ENCODE assay signal across 13 cellular contexts in genomic region chr1:168689726-168690602, GRCh38.
DNase-seq lines count a peak whose midpoint lies in the region; TF ChIP-seq lines count a peak whose summit lies in the region.
"Had no signal": no experiment of that assay in that cellular context is flagged by ENCODE, and none has a peak within 500 bp of the region (broad histone marks: within the 10 kb centered on the region; RNA-seq: fewer than 3 reads in every experiment).

No MANE protein-coding gene starts in this region.

- no peaks in the 10 kb centered on the region for H3K27me3 ChIP-seq in muscle layer of colon (ENCODE audit: control insufficient read depth in 1 of 2, insufficient read depth in 2 of 2, low read length in 2 of 2)

- TF ChIP-seq CTCF in AG10803 (conservative IDR thresholded peaks at IDR 0.05; ENCODE audit: low read length), result no peak
- TF ChIP-seq CTCF in fibroblast of pulmonary artery (IDR thresholded peaks at IDR 0.05; ENCODE audit: low read length, missing control alignments), result no peak

- peak overlapping the region; percentile 27 for H3K27ac ChIP-seq in muscle layer of colon (ENCODE audit: low read depth, low read length)
- H3K27ac ChIP-seq: WERI-Rb-1 had no signal

- peaks cover 56% of the 10 kb centered on the region for H3K4me1 ChIP-seq in muscle layer of colon (ENCODE audit: insufficient read depth, low read length)

- DNase-seq in AG10803 (ENCODE audit: low read depth) (peak; percentile 40), NCI-H187 treated with DMSO at 0.1 percent for 48 hours (lab: John Stamatoyannopoulos, UW) (peak; percentile 72), fibroblast of pulmonary artery (ENCODE audit: low read depth) (peak; percentile 30), epidermal melanocyte (ENCODE audit: insufficient read length, low spot score) (no peak), T-helper 2 cell (no peak), hepatic stellate cell (ENCODE audit: low spot score) (no peak), NCI-H774 (lab: John Stamatoyannopoulos, UW) (no peak)
- DNase-seq: activated CD8-positive, alpha-beta memory T cell treated with anti-CD3 and anti-CD28 coated beads, Interleukin-2, amount 50 U/mL, for 48 hours; amygdala; naive B cell; SHP77 treated with DMSO at 0.1 percent for 48 hours; WERI-Rb-1 had no signal

- no peaks in the 10 kb centered on the region for H3K9me3 ChIP-seq in muscle layer of colon (ENCODE audit: low read length)

- no peak overlapping the region for H3K9ac ChIP-seq in muscle layer of colon (ENCODE audit: low read length)

- H3K4me3 ChIP-seq in AG10803 (ENCODE audit: low read length) (no peak overlapping the region), fibroblast of pulmonary artery (replicated peaks; ENCODE audit: low read depth, low read length) (no peak overlapping the region), muscle layer of colon (ENCODE audit: low read depth in 1 of 2, low read length in 2 of 2) (no peak overlapping the region)

- H3K36me3 ChIP-seq in muscle layer of colon (ENCODE audit: insufficient read depth, low read length), result no peaks in the 10 kb centered on the region
- H3K36me3 ChIP-seq: WERI-Rb-1 had no signal

Comparison
In these comparisons a context has a peak if more than half of its experiments do, and no peak if none do; other contexts are left out.
1. DNase-seq: peak in AG10803 (single experiment), NCI-H187 treated with DMSO at 0.1 percent for 48 hours (single experiment) and fibroblast of pulmonary artery (single experiment); none in epidermal melanocyte (single experiment), T-helper 2 cell (0 of 5), hepatic stellate cell (single experiment) and NCI-H774 (single experiment).